Comparison of ENCODE assay signal across 9 cellular contexts in the genomic region with DNA sequence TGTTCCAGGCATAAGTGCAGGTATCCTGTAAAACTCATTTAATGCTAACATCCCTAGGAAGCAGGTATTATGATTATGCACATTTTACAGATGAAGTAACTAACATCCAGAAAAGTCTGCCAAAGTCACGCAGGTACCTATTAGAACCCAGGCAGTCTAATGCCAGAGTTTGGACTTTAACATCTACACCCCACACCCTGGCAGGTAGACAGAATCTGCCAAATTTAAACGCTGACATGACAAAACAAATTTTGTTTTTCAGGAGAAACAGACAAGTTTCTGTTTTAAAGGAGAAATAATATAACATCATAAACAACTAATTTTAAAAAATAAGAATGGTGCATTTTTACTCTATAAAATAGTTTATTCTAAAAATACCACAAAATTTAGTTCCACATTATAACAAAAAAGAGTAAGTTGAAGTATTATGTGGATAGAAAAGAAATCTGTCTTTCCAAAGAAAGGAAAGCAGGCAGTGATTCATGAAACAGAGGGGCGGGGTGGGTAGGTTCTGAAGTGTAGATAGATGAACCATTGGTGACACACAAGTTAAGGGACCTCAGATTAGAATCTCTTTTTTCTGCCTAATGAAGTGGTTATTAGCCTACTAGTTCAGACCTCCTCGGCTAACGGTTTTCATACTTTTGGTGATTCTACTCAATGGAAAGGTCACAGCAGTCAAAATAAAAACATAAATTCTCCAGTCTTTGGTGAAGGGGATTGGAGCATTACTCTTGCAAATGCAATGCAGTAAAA. TPM values are rescaled to one million over a fixed set of nuclear protein-coding genes. Genes with fewer than 3 reads are reported as not detected.
DNase-seq lines count a peak whose midpoint lies in the region; ATAC-seq and TF ChIP-seq lines count a peak whose summit lies in the region.
"Had no signal": no experiment of that assay in that cellular context is flagged by ENCODE, and none has a peak within 500 bp of the region (broad histone marks: within the 10 kb centered on the region; RNA-seq: fewer than 3 reads in every experiment).

No MANE protein-coding gene starts in this region.

- H3K27me3 ChIP-seq in SK-N-SH (ENCODE audit: insufficient read depth) (no peaks in the 10 kb centered on the region), heart right ventricle (peaks cover 0 to 12% (median 0%) of the 10 kb centered on the region in 7 donors)

- H3K79me2 ChIP-seq in SK-N-SH (ENCODE audit: insufficient read depth): peaks cover 67% of the 10 kb centered on the region

- H2AFZ ChIP-seq in SK-N-SH (ENCODE audit: low read depth): peak overlapping the region; percentile 99

- peak; percentile 67 for DNase-seq in A172 (ENCODE audit: low spot score)
- DNase-seq in GM12865 (ENCODE audit: low read depth): no peak
- DNase-seq in SK-N-SH: peak; percentile 12
- DNase-seq in fibroblast of the aortic adventitia (ENCODE audit: low read depth): peak; percentile 41
- no peak for DNase-seq in DMS 273 (lab: John Stamatoyannopoulos, UW; ENCODE audit: unreplicated experiment)
- no peak for DNase-seq in T1000 (lab: John Stamatoyannopoulos, UW)
- no peak for DNase-seq in dedifferentiated amniotic fluid mesenchymal stem cell (ENCODE audit: extremely low spot score)
- no peak for DNase-seq in heart right ventricle
- DNase-seq: midbrain had no signal

- POLR2A ChIA-PET in SK-N-SH (lab: Yijun Ruan, JAX): no interaction called here

- H3K4me3 ChIP-seq in GM12865 (ENCODE audit: low read depth, low read length) (peak overlapping the region; percentile 99), SK-N-SH (ENCODE audit: low read depth in 2 of 2, low read length in 1 of 2) (peak overlapping the region; percentile 94 to 98), fibroblast of the aortic adventitia (ENCODE audit: low read depth, low read length) (peak overlapping the region; percentile 82), heart right ventricle (peak overlapping the region in 1 of 10 donors; percentile 75)

- H3K36me3 ChIP-seq in SK-N-SH (replicated peaks in 1 of 2; ENCODE audit: control insufficient read depth in 1 of 2, insufficient read depth in 2 of 2, low read length in 1 of 2) (peaks cover 17 to 34% of the 10 kb centered on the region in 2 experiments), heart right ventricle (no peaks in the 10 kb centered on the region)

- no peaks in the 10 kb centered on the region for H3K9me3 ChIP-seq in SK-N-SH
- H3K9me3 ChIP-seq in heart right ventricle: no peaks in the 10 kb centered on the region

- TF ChIP-seq CTCF in GM12865 (IDR thresholded peaks at IDR 0.05; ENCODE audit: insufficient read depth, low read depth, low read length, missing control alignments) (no peak), SK-N-SH (IDR thresholded peaks at IDR 0.05) (no peak), fibroblast of the aortic adventitia (IDR thresholded peaks at IDR 0.05; ENCODE audit: insufficient read depth, low read length) (no peak), heart right ventricle (IDR thresholded peaks at IDR 0.05) (no peak)

- peak overlapping the region; percentile 87 for H3K4me2 ChIP-seq in SK-N-SH

- H3K27ac ChIP-seq in SK-N-SH (ENCODE audit: low read depth in 2 of 2, low read length in 1 of 2): peak overlapping the region; percentile 76 to 77
- no peak overlapping the region for H3K27ac ChIP-seq in heart right ventricle

- peak overlapping the region; percentile 85 for H3K9ac ChIP-seq in SK-N-SH

- ATAC-seq in heart right ventricle: no peak

- H3K9me2 ChIP-seq in SK-N-SH: no peaks in the 10 kb centered on the region

- H4K20me1 ChIP-seq in SK-N-SH (ENCODE audit: insufficient read depth): no peaks in the 10 kb centered on the region; the same call in 1 of the 2 replicates

- WGBS in SK-N-SH (ENCODE audit: low lambda C conversion rate): 15% methylated on average over 5 of the region's 5 CpGs
- WGBS in heart right ventricle, 2 donors: 54 to 68% methylated on average over 5 of the region's 5 CpGs

- no peaks in the 10 kb centered on the region for H3F3A ChIP-seq in SK-N-SH (replicated peaks; ENCODE audit: insufficient read depth)

- intact Hi-C loops in heart right ventricle (cut with DNase I): no loop called here

- TF ChIP-seq EP300 in SK-N-SH (IDR thresholded peaks at IDR 0.05; ENCODE audit: borderline replicate concordance in 1 of 2, low read depth in 1 of 2, low read length in 1 of 2): peak in 1 of 2 experiments; percentile 5; a peak in 1 of 4 replicates

- CTCF ChIA-PET in SK-N-SH (lab: Yijun Ruan, JAX): no interaction called here

- peaks cover 9 to 15% of the 10 kb centered on the region in 2 experiments; a peak in 3 of 4 replicates for H3K4me1 ChIP-seq in SK-N-SH (ENCODE audit: control insufficient read depth in 1 of 2, insufficient read depth in 2 of 2, low read depth in 1 of 2, low read length in 1 of 2)
- H3K4me1 ChIP-seq in heart right ventricle: peaks cover 0 to 42% (median 10%) of the 10 kb centered on the region in 9 donors

- no peak for TF ChIP-seq RAD21 in SK-N-SH (IDR thresholded peaks at IDR 0.05; ENCODE audit: low read length)

TF ChIP-seq in SK-N-SH, 30 proteins besides CTCF, POLR2A, EP300 and RAD21:
- TF ChIP-seq JUND (IDR thresholded peaks at IDR 0.05): peak; percentile 25; the same call in 1 of the 2 replicates
- TF ChIP-seq, protein P1, sequence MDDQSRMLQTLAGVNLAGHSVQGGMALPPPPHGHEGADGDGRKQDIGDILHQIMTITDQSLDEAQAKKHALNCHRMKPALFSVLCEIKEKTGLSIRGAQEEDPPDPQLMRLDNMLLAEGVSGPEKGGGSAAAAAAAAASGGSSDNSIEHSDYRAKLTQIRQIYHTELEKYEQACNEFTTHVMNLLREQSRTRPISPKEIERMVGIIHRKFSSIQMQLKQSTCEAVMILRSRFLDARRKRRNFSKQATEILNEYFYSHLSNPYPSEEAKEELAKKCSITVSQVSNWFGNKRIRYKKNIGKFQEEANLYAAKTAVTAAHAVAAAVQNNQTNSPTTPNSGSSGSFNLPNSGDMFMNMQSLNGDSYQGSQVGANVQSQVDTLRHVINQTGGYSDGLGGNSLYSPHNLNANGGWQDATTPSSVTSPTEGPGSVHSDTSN (IDR thresholded peaks at IDR 0.05): 0 out of 2 replicates have a peak, but pooled peaks have one; percentile 20
- TF ChIP-seq YY1 (IDR thresholded peaks at IDR 0.05; ENCODE audit: low read depth): no peak
- TF ChIP-seq POLR2AphosphoS5 (IDR thresholded peaks at IDR 0.05; ENCODE audit: low read depth, low read length): no peak
- TF ChIP-seq RXRA (IDR thresholded peaks at IDR 0.05; ENCODE audit: borderline replicate concordance, low read depth): no peak
- TF ChIP-seq TCF12 (IDR thresholded peaks at IDR 0.05): 0 out of 2 replicates have a peak, but pooled peaks have one; percentile 22
- TF ChIP-seq NFIC (IDR thresholded peaks at IDR 0.05; ENCODE audit: borderline replicate concordance): no peak
- TF ChIP-seq, protein P2, sequence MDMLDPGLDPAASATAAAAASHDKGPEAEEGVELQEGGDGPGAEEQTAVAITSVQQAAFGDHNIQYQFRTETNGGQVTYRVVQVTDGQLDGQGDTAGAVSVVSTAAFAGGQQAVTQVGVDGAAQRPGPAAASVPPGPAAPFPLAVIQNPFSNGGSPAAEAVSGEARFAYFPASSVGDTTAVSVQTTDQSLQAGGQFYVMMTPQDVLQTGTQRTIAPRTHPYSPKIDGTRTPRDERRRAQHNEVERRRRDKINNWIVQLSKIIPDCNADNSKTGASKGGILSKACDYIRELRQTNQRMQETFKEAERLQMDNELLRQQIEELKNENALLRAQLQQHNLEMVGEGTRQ (IDR thresholded peaks at IDR 0.05; ENCODE audit: borderline replicate concordance, low read depth, low read length): no peak
- TF ChIP-seq FOSL2 (IDR thresholded peaks at IDR 0.05; ENCODE audit: borderline replicate concordance, low read depth): peak; percentile 39; the same call in 1 of the 2 replicates
TF ChIP-seq in SK-N-SH: peak in this region for 4.

RNA-seq across cellular contexts. Expression of a gene that starts 1.7 kb away (rescaled TPM):
- total RNA-seq in A172 (2014; rRNA removed; shearing (Covaris generic)): 77.6 and 80.0 TPM in 2 replicates
- polyA plus RNA-seq in SK-N-SH (2012; rRNA removed): 3.0 and 3.3 TPM in 2 replicates
- polyA plus RNA-seq in SK-N-SH (2012; cell fraction: cytosol; rRNA removed): 3.2 and 3.7 TPM in 2 replicates
- polyA plus RNA-seq in SK-N-SH (2012; cell fraction: nucleus; rRNA removed): 3.6 and 7.4 TPM in 2 replicates
- total RNA-seq in fibroblast of the aortic adventitia (ENCODE audit: low replicate concordance): 7.5 and 52.4 TPM in 2 replicates
- total RNA-seq in heart right ventricle: 1 to 10 TPM in 2 of 10 donors, under 1 TPM in 8; 0.12 to 4.0 (median 0.41) TPM
- under 1 TPM; 0.04 to 0.22 TPM for polyA plus RNA-seq in heart right ventricle

RNA-seq across cellular contexts. Expression of a gene that starts 56.3 kb away (rescaled TPM):
- total RNA-seq in A172 (2014; rRNA removed; shearing (Covaris generic)): 20.5 and 22.7 TPM in 2 replicates
- polyA plus RNA-seq in SK-N-SH (2012; rRNA removed) (1.1 and 1.6 TPM in 2 replicates), heart right ventricle (1 to 10 TPM; 1.8 to 2.6 TPM)
- 2.1 and 2.4 TPM in 2 replicates for polyA plus RNA-seq in SK-N-SH (2012; cell fraction: cytosol; rRNA removed)
- 1.1 and 2.6 TPM in 2 replicates for polyA plus RNA-seq in SK-N-SH (2012; cell fraction: nucleus; rRNA removed)
- total RNA-seq in fibroblast of the aortic adventitia (ENCODE audit: low replicate concordance) (25.4 and 33.6 TPM in 2 replicates), heart right ventricle (10 to 100 TPM in 5 of 10 donors, 1 to 10 TPM in 5; 6.9 to 11.5 (median 10.2) TPM)

Comparison
In these comparisons a context has a peak if more than half of its experiments do, and no peak if none do; other contexts are left out.
1. DNase-seq: peak in A172 (single experiment), SK-N-SH (single experiment) and fibroblast of the aortic adventitia (single experiment); none in GM12865 (single experiment), DMS 273 (single experiment), T1000 (single experiment), dedifferentiated amniotic fluid mesenchymal stem cell (single experiment) and heart right ventricle (0 of 2).
2. H3K27ac ChIP-seq: peak in SK-N-SH (2 of 2); none in heart right ventricle (0 of 10).